ENCODE assay signal across 19 cellular contexts in genomic region chr13:43270043-43270830, GRCh38.
A peak's percentile ranks its signal among the peaks of the same experiment; 100 is the strongest.
DNase-seq lines count a peak whose midpoint lies in the region; ATAC-seq and TF ChIP-seq lines count a peak whose summit lies in the region.
"Had no signal": no experiment of that assay in that cellular context is flagged by ENCODE, and none has a peak within 500 bp of the region (broad histone marks: within the 10 kb centered on the region; RNA-seq: fewer than 3 reads in every experiment).

No MANE protein-coding gene starts in this region.

- H3K4me3 ChIP-seq in AG04450 (ENCODE audit: low read depth, low read length) (no peak overlapping the region), esophagus squamous epithelium (no peak overlapping the region), neuronal stem cell (ENCODE audit: low read length in 2 of 2) (no peak overlapping the region)
- H3K4me3 ChIP-seq: mucosa of descending colon had no signal

- H3K27me3 ChIP-seq in AG04450 (ENCODE audit: control insufficient read depth, insufficient read depth, low read length) (no peaks in the 10 kb centered on the region), esophagus squamous epithelium (no peaks in the 10 kb centered on the region), neuronal stem cell (ENCODE audit: control insufficient read depth in 3 of 3, insufficient read depth in 3 of 3, low read depth in 1 of 3, low read length in 3 of 3) (no peaks in the 10 kb centered on the region)

- peak overlapping the region; percentile 22 for H3K27ac ChIP-seq in AG04450 (ENCODE audit: low read depth, low read length)
- peak overlapping the region; percentile 7 to 56 (median 34) for H3K27ac ChIP-seq in esophagus squamous epithelium
- H3K27ac ChIP-seq in neuronal stem cell (replicated peaks; ENCODE audit: low read length): no peak overlapping the region

- H3K9me3 ChIP-seq in AG04450 (ENCODE audit: control insufficient read depth, insufficient read depth, low read length): no peaks in the 10 kb centered on the region
- H3K9me3 ChIP-seq in esophagus squamous epithelium: no peaks in the 10 kb centered on the region
- peaks cover 0 to 1% of the 10 kb centered on the region in 2 donors for H3K9me3 ChIP-seq in neuronal stem cell (replicated peaks in 1 of 2; ENCODE audit: control insufficient read depth in 2 of 2, insufficient read depth in 1 of 2, low read depth in 1 of 2, low read length in 2 of 2)
- H3K9me3 ChIP-seq: mucosa of descending colon had no signal

- peak overlapping the region; percentile 23 for H2AFZ ChIP-seq in neuronal stem cell (ENCODE audit: low read length)

- H2AK5ac ChIP-seq in neuronal stem cell (ENCODE audit: low read depth, low read length): no peak overlapping the region

- H3K23ac ChIP-seq in neuronal stem cell (ENCODE audit: low read depth, low read length, poor library complexity): no peak overlapping the region

- H3K14ac ChIP-seq in neuronal stem cell (ENCODE audit: low read length): no peak overlapping the region

- H3K36me3 ChIP-seq in esophagus squamous epithelium (no peaks in the 10 kb centered on the region), neuronal stem cell (replicated peaks in 1 of 2; ENCODE audit: control insufficient read depth in 2 of 2, insufficient read depth in 2 of 2, low read length in 2 of 2) (no peaks in the 10 kb centered on the region)

- H2BK5ac ChIP-seq in neuronal stem cell (ENCODE audit: low read length): no peak overlapping the region

- no peaks in the 10 kb centered on the region for H3K79me1 ChIP-seq in neuronal stem cell (ENCODE audit: low read depth, low read length)

- no peak overlapping the region for H3K4ac ChIP-seq in neuronal stem cell (ENCODE audit: low read length)

- H3K9ac ChIP-seq in neuronal stem cell (ENCODE audit: low read depth, low read length, poor library complexity): no peak overlapping the region

- no peak overlapping the region for H4K91ac ChIP-seq in neuronal stem cell (ENCODE audit: low read depth, low read length, poor library complexity)

- WGBS in esophagus squamous epithelium, 2 donors: 67 to 73% methylated on average over 4 of the region's 4 CpGs
- WGBS in neuronal stem cell (ENCODE audit: extremely low coverage in 2 of 2, insufficient read length in 2 of 2, insufficient replicate concordance in 1 of 2), 2 donors: no CpG with 5 or more reads among the region's 4 CpGs

- intact Hi-C loops in esophagus squamous epithelium (cut with DNase I): no loop called here

- CTCF ChIA-PET in AG04450 (lab: Charles Lee): interaction anchor here (0.8 to 1.6 kb wide), 5 partner anchors 33 to 534 kb away, joined by 3 to 5 read pairs (median 4); no protein-coding TSS in a partner anchor

- no peak overlapping the region for H3K18ac ChIP-seq in neuronal stem cell (ENCODE audit: low read length)

- POLR2A ChIA-PET in AG04450 (lab: Yijun Ruan, JAX): interaction anchor here (0.8 to 1.8 kb wide), 4 partner anchors 9 to 523 kb away, joined by 3 to 5 read pairs (median 3); no protein-coding TSS in a partner anchor

- TF ChIP-seq CTCF in AG04450 (IDR thresholded peaks at IDR 0.05; ENCODE audit: low read depth, low read length): no peak
- TF ChIP-seq CTCF in esophagus squamous epithelium (IDR thresholded peaks at IDR 0.05): no peak

- no peak overlapping the region for H2BK120ac ChIP-seq in neuronal stem cell (ENCODE audit: low read depth, low read length)

- no peak overlapping the region for H2BK12ac ChIP-seq in neuronal stem cell (ENCODE audit: low read length)

- DNase-seq in AG04450 (ENCODE audit: low read depth, low spot score) (no peak), NCI-H69 (lab: John Stamatoyannopoulos, UW) (peak; percentile 28), esophagus squamous epithelium (lab: John Stamatoyannopoulos, UW) (no peak), neuronal stem cell (ENCODE audit: low spot score) (no peak), activated T-cell treated with anti-CD3 and anti-CD28 coated beads for 4 hours (no peak), COR-L47 (lab: John Stamatoyannopoulos, UW) (no peak)
- DNase-seq: activated CD4-positive, alpha-beta T cell treated with anti-CD3 and anti-CD28 coated beads for 1 hour; AML-193; caudate nucleus; H9; mucosa of descending colon; NCI-H187 treated with DMSO at 0.1 percent for 48 hours; NCI-H510A; nucleus accumbens; stimulated activated CD4-positive, alpha-beta T cell treated with anti-CD3 and anti-CD28 coated beads, Interleukin-2, amount 100 ng/mL, for 48 hours; T1000 had no signal

- no peak overlapping the region for H3K4me2 ChIP-seq in neuronal stem cell (ENCODE audit: insufficient read depth, low read length, poor library complexity, severe bottlenecking)

- ATAC-seq in HG03095 (IDR thresholded peaks at IDR 0.05; ENCODE audit: unreplicated experiment) (no peak), HG02973 (IDR thresholded peaks at IDR 0.05; ENCODE audit: unreplicated experiment) (no peak)
- ATAC-seq: activated T-helper 17 cell treated with anti-CD3 and anti-CD28 coated beads, Interleukin-2, amount 50 U/mL, for 72 hours had no signal

- H4K8ac ChIP-seq in neuronal stem cell (ENCODE audit: low read depth, low read length): no peak overlapping the region

- H3K4me1 ChIP-seq in esophagus squamous epithelium: peaks cover 0 to 30% (median 25%) of the 10 kb centered on the region in 3 donors
- peaks cover 16 to 41% of the 10 kb centered on the region in 2 donors for H3K4me1 ChIP-seq in neuronal stem cell (ENCODE audit: control insufficient read depth in 2 of 2, insufficient read depth in 1 of 2, low read depth in 1 of 2, low read length in 2 of 2)

- no peak overlapping the region for H2BK15ac ChIP-seq in neuronal stem cell (ENCODE audit: low read length)

- no peak for TF ChIP-seq POLR2A in esophagus squamous epithelium (IDR thresholded peaks at IDR 0.05)
